In genomic region chr22:27800250-27801131, GRCh38 we compare ENCODE assay signal across 9 cellular contexts. TPM values are rescaled to one million over a fixed set of nuclear protein-coding genes. Genes with fewer than 3 reads are reported as not detected.
DNase-seq lines count a peak whose midpoint lies in the region; ATAC-seq and TF ChIP-seq lines count a peak whose summit lies in the region.
"Had no signal": no experiment of that assay in that cellular context is flagged by ENCODE, and none has a peak within 500 bp of the region (broad histone marks: within the 10 kb centered on the region; RNA-seq: fewer than 3 reads in every experiment).

No MANE protein-coding gene starts in this region.

- no peaks in the 10 kb centered on the region for H3K9me3 ChIP-seq in HCT116 (ENCODE audit: control insufficient read depth in 1 of 2, insufficient read depth in 1 of 2, low read depth in 1 of 2, low read length in 2 of 2)
- no peaks in the 10 kb centered on the region for H3K9me3 ChIP-seq in adipocyte (ENCODE audit: control insufficient read depth, low read length)
- H3K9me3 ChIP-seq in iPS DF 6.9 (ENCODE audit: control insufficient read depth, insufficient read depth, low read length), result no peaks in the 10 kb centered on the region
- H3K9me3 ChIP-seq in smooth muscle cell (replicated peaks; ENCODE audit: low read depth), result no peaks in the 10 kb centered on the region
- H3K9me3 ChIP-seq in OCI-LY7 (ENCODE audit: low read length), result no peaks in the 10 kb centered on the region

- RAD21 ChIA-PET in HCT116 (lab: Charles Lee; ENCODE audit: low non-redundant PET in 1 of 2, low total read pairs in 2 of 2, uncharacterized antibody in 2 of 2, unreplicated experiment in 2 of 2), result no interaction called here

- H3K4me3 ChIP-seq in HCT116 (replicated peaks in 1 of 2; ENCODE audit: low read depth in 1 of 2, low read length in 2 of 2), result peak overlapping the region; percentile 60 to 66
- peak overlapping the region; percentile 88 for H3K4me3 ChIP-seq in adipocyte (ENCODE audit: low read length)
- H3K4me3 ChIP-seq in iPS DF 6.9 (ENCODE audit: low read length), result peak overlapping the region; percentile 47
- H3K4me3 ChIP-seq in smooth muscle cell, result peak overlapping the region; percentile 77
- H3K4me3 ChIP-seq in OCI-LY7 (ENCODE audit: low read depth, low read length, poor library complexity, severe bottlenecking), result no peak overlapping the region

- DNase-seq in HCT116 (ENCODE audit: low read depth, low spot score) (no peak), adipocyte (ENCODE audit: low read depth) (peak; percentile 77), iPS DF 6.9 (ENCODE audit: low read depth, low spot score) (no peak), smooth muscle cell (lab: John Stamatoyannopoulos, UW; ENCODE audit: unreplicated experiment) (no peak), foreskin melanocyte (no peak), OCI-LY7 (ENCODE audit: low spot score) (no peak), pons (ENCODE audit: low spot score) (no peak)
- DNase-seq: activated gamma-delta T cell treated with Interleukin-2 at 50 U/mL for 16 hours had no signal

- CTCF ChIA-PET in HCT116 (lab: Charles Lee), result interaction anchor here (0.6 kb wide), 1 partner anchor 465 kb away, joined by 4 read pairs; no protein-coding TSS in a partner anchor
- CTCF ChIA-PET in OCI-LY7 (lab: Charles Lee; ENCODE audit: unreplicated experiment), result no interaction called here

- H3K4me2 ChIP-seq in HCT116 (ENCODE audit: low read length) (peak overlapping the region; percentile 91), smooth muscle cell (peak overlapping the region; percentile 99), OCI-LY7 (ENCODE audit: low read length) (no peak overlapping the region)

- H3K79me2 ChIP-seq in HCT116 (ENCODE audit: insufficient read depth, low read length), result no peaks in the 10 kb centered on the region
- no peaks in the 10 kb centered on the region for H3K79me2 ChIP-seq in smooth muscle cell (ENCODE audit: low read depth)
- no peaks in the 10 kb centered on the region for H3K79me2 ChIP-seq in OCI-LY7 (ENCODE audit: insufficient read depth, low read depth, low read length)

- ATAC-seq in HCT116 (no peak), HG02759 (IDR thresholded peaks at IDR 0.05; ENCODE audit: unreplicated experiment) (no peak)

- no peak for TF ChIP-seq POLR2A in HCT116 (IDR thresholded peaks at IDR 0.05; ENCODE audit: borderline replicate concordance, extremely low read depth, insufficient read depth, insufficient read length)

- no peaks in the 10 kb centered on the region for H4K20me1 ChIP-seq in HCT116 (ENCODE audit: insufficient read depth)
- H4K20me1 ChIP-seq in smooth muscle cell (ENCODE audit: low read depth), result peaks cover 47% of the 10 kb centered on the region
- H4K20me1 ChIP-seq in OCI-LY7 (ENCODE audit: insufficient read depth, low read length), result no peaks in the 10 kb centered on the region

- H3F3A ChIP-seq in smooth muscle cell (ENCODE audit: low read depth), result no peaks in the 10 kb centered on the region

- no CpG with 5 or more reads among the region's 73 CpGs for WGBS in iPS DF 6.9 (ENCODE audit: insufficient coverage, insufficient read length)
- 4% methylated on average over 54 of the region's 73 CpGs for WGBS in smooth muscle cell (ENCODE audit: low lambda C conversion rate)

- no peaks in the 10 kb centered on the region for H3K36me3 ChIP-seq in HCT116 (ENCODE audit: control insufficient read depth in 1 of 2, insufficient read depth in 2 of 2, low read length in 2 of 2)
- H3K36me3 ChIP-seq in adipocyte (ENCODE audit: control insufficient read depth, insufficient read depth, low read length, severe bottlenecking), result peaks cover 5% of the 10 kb centered on the region
- H3K36me3 ChIP-seq in iPS DF 6.9 (ENCODE audit: control insufficient read depth, insufficient read depth, low read length), result no peaks in the 10 kb centered on the region
- H3K36me3 ChIP-seq in smooth muscle cell (ENCODE audit: low read depth), result no peaks in the 10 kb centered on the region
- H3K36me3 ChIP-seq in OCI-LY7 (ENCODE audit: insufficient read depth, low read length), result no peaks in the 10 kb centered on the region

- H3K9me2 ChIP-seq in HCT116 (ENCODE audit: insufficient read depth), result no peaks in the 10 kb centered on the region
- H3K9me2 ChIP-seq in OCI-LY7 (ENCODE audit: insufficient read depth, low read length), result no peaks in the 10 kb centered on the region

- intact Hi-C loops in HCT116 (cut with micrococcal nuclease) (loop anchor here (5.0 kb wide), 1 partner anchor 1043 kb away; no protein-coding TSS in a partner anchor), OCI-LY7 (cut with micrococcal nuclease; ENCODE audit: unreplicated experiment) (no loop called here)

- H3K27me3 ChIP-seq in HCT116 (ENCODE audit: insufficient read depth, low read length) (no peaks in the 10 kb centered on the region), adipocyte (replicated peaks; ENCODE audit: control insufficient read depth, insufficient read depth, low read length) (no peaks in the 10 kb centered on the region), iPS DF 6.9 (ENCODE audit: control insufficient read depth, insufficient read depth, low read length) (peaks cover 50% of the 10 kb centered on the region), smooth muscle cell (ENCODE audit: low read depth) (peaks cover 74% of the 10 kb centered on the region)

- no TSS peak for BruUV-seq in HCT116 (replicated peaks; lab: Mats Ljungman, UMichigan)
- BruUV-seq in OCI-LY7 (replicated peaks; lab: Mats Ljungman, UMichigan), result no TSS peak

- H3K27ac ChIP-seq in HCT116 (ENCODE audit: low read depth, low read length) (no peak overlapping the region), iPS DF 6.9 (ENCODE audit: low read length) (no peak overlapping the region), smooth muscle cell (ENCODE audit: low read depth) (no peak overlapping the region), OCI-LY7 (ENCODE audit: low read depth, low read length, poor library complexity, severe bottlenecking) (no peak overlapping the region)

- H2AFZ ChIP-seq in HCT116 (ENCODE audit: low read depth, low read length, poor library complexity, severe bottlenecking) (no peak overlapping the region), smooth muscle cell (ENCODE audit: low read depth) (peak overlapping the region; percentile 87), OCI-LY7 (ENCODE audit: low read length) (no peak overlapping the region)

- TF ChIP-seq CTCF in HCT116 (IDR thresholded peaks at IDR 0.05 in 2 of 3, conservative IDR thresholded peaks at IDR 0.05 in 1 of 3; ENCODE audit: borderline replicate concordance in 1 of 3, insufficient read depth in 1 of 3, low read depth in 2 of 3, low read length in 2 of 3) (no peak), smooth muscle cell (IDR thresholded peaks at IDR 0.05; ENCODE audit: borderline replicate concordance, insufficient read depth, poor library complexity, severe bottlenecking) (no peak), OCI-LY7 (conservative IDR thresholded peaks at IDR 0.05; ENCODE audit: low read length) (no peak)

- H3K9ac ChIP-seq in HCT116 (ENCODE audit: low read length), result peak overlapping the region; percentile 54
- H3K9ac ChIP-seq in adipocyte (ENCODE audit: low read length), result peak overlapping the region; percentile 87
- H3K9ac ChIP-seq in smooth muscle cell (ENCODE audit: low read depth), result no peak overlapping the region

- H3K4me1 ChIP-seq in HCT116 (ENCODE audit: control insufficient read depth in 1 of 2, insufficient read depth in 2 of 2, low read length in 2 of 2), result peaks cover 6 to 19% of the 10 kb centered on the region in 2 experiments; a peak in 2 of 4 replicates
- H3K4me1 ChIP-seq in adipocyte (ENCODE audit: control insufficient read depth, insufficient read depth, low read length), result peaks cover 13% of the 10 kb centered on the region
- H3K4me1 ChIP-seq in iPS DF 6.9 (ENCODE audit: control insufficient read depth, insufficient read depth, low read length), result peaks cover 12% of the 10 kb centered on the region
- peaks cover 67% of the 10 kb centered on the region for H3K4me1 ChIP-seq in smooth muscle cell (ENCODE audit: low read depth)
- no peaks in the 10 kb centered on the region for H3K4me1 ChIP-seq in OCI-LY7 (ENCODE audit: insufficient read depth, low read length, poor library complexity, severe bottlenecking)

- POLR2A ChIA-PET in HCT116 (lab: Charles Lee) (no interaction called here), OCI-LY7 (lab: Charles Lee) (no interaction called here)

- no peak for TF ChIP-seq RAD21 in HCT116 (IDR thresholded peaks at IDR 0.05; ENCODE audit: low read depth)

TF ChIP-seq in HCT116, 20 proteins besides CTCF, POLR2A, EP300 and RAD21 (continues in another document):
- TF ChIP-seq SIN3A (IDR thresholded peaks at IDR 0.05; ENCODE audit: low read depth) (no peak), EGR1 (IDR thresholded peaks at IDR 0.05; ENCODE audit: low read depth) (no peak), EZH2phosphoT487 (IDR thresholded peaks at IDR 0.05; ENCODE audit: borderline replicate concordance) (no peak), MAX (IDR thresholded peaks at IDR 0.05) (no peak), EZH2 (IDR thresholded peaks at IDR 0.05) (no peak), ZNF274 (IDR thresholded peaks at IDR 0.05; ENCODE audit: low read depth, low read length) (no peak), JUND (IDR thresholded peaks at IDR 0.05) (no peak), YY1 (IDR thresholded peaks at IDR 0.05; ENCODE audit: extremely low read depth, insufficient replicate concordance, low read depth, low read length) (no peak), SRF (IDR thresholded peaks at IDR 0.05; ENCODE audit: low read depth) (no peak), CEBPB (IDR thresholded peaks at IDR 0.05; ENCODE audit: low read depth) (no peak), SP1 (IDR thresholded peaks at IDR 0.05; ENCODE audit: low read depth) (no peak)

RNA-seq across cellular contexts. Expression of gene MN1, which starts 1.1 kb away (rescaled TPM):
- total RNA-seq in HCT116 (2021; ENCODE audit: unreplicated experiment), result 2.9 TPM
- 1.8 and 2.6 TPM in 2 replicates for polyA plus RNA-seq in HCT116 (2012)
- total RNA-seq in smooth muscle cell, result 3.3 and 4.3 TPM in 2 replicates
- 0.98 and 1.4 TPM in 2 replicates for polyA plus RNA-seq in smooth muscle cell
- total RNA-seq in OCI-LY7 (2014; rRNA removed; shearing (Covaris generic)), result 0.47 TPM in 1 of 2 replicates, not detected in the other
- total RNA-seq in OCI-LY7 (2022), result not detected in 2 replicates
